In genomic region chr1:153956997-153957715, GRCh38 we compare ENCODE assay signal across 1 cellular context.
TF ChIP-seq lines count a peak whose summit lies in the region.

No MANE protein-coding gene starts in this region.

TF ChIP-seq in endothelial cell of umbilical vein, 7 proteins besides CTCF, POLR2A, EP300 and RAD21:
- TF ChIP-seq GATA2 (IDR thresholded peaks at IDR 0.05; ENCODE audit: insufficient read depth, insufficient read length, low read depth, low read length), result no peak
TF ChIP-seq in endothelial cell of umbilical vein: peak in this region for 0.
